Comparison of ENCODE assay signal across 2 cellular contexts in the genomic region with DNA sequence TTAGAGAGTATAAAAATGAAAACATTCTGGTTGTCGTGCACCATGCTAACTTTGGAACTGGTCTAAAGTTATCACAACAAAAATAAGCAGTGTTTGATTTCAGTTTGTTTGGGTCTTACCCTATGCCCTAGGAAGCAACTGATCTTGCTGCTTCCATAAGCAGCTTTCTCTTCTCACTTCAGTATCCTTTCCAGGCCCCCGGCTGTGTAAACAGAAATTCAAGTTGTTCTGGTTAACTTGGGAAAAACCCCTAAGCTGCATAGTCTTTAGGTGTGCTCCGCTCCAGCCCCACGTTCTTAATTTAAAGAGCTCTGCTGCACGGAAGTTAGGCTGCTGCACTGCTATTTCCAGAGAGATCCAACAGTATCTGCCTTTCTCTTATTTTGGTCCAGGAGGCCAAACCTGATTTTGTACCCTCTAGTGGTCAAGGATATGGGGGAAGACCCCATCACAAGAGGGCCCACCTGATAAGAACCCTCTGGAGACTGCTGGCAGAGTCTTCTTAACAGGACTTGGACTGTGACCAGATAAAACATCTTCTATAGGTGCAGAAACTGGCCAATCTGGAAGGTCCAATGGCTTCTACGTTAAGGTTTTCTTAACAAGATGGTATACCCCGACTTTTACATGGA.
TF ChIP-seq lines count a peak whose summit lies in the region.

No MANE protein-coding gene starts in this region.

TF ChIP-seq in SK-N-SH, 30 proteins besides CTCF, POLR2A, EP300 and RAD21 (continued from another document):
- TF ChIP-seq, protein P1, sequence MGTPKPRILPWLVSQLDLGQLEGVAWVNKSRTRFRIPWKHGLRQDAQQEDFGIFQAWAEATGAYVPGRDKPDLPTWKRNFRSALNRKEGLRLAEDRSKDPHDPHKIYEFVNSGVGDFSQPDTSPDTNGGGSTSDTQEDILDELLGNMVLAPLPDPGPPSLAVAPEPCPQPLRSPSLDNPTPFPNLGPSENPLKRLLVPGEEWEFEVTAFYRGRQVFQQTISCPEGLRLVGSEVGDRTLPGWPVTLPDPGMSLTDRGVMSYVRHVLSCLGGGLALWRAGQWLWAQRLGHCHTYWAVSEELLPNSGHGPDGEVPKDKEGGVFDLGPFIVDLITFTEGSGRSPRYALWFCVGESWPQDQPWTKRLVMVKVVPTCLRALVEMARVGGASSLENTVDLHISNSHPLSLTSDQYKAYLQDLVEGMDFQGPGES (IDR thresholded peaks at IDR 0.05; ENCODE audit: low read depth, low read length) = no peak
- TF ChIP-seq SMC3 (IDR thresholded peaks at IDR 0.05; ENCODE audit: low read depth, low read length) (no peak), RFX5 (IDR thresholded peaks at IDR 0.05; ENCODE audit: low read length) (no peak)
- TF ChIP-seq, protein P2, sequence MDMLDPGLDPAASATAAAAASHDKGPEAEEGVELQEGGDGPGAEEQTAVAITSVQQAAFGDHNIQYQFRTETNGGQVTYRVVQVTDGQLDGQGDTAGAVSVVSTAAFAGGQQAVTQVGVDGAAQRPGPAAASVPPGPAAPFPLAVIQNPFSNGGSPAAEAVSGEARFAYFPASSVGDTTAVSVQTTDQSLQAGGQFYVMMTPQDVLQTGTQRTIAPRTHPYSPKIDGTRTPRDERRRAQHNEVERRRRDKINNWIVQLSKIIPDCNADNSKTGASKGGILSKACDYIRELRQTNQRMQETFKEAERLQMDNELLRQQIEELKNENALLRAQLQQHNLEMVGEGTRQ (IDR thresholded peaks at IDR 0.05; ENCODE audit: borderline replicate concordance, low read depth, low read length) = no peak

TF ChIP-seq in SK-N-SH treated with all-trans-retinoic acid at 6 μM for 48 hours, 23 proteins besides CTCF, POLR2A, EP300 and RAD21 (continued from another document):
- TF ChIP-seq, protein P3, sequence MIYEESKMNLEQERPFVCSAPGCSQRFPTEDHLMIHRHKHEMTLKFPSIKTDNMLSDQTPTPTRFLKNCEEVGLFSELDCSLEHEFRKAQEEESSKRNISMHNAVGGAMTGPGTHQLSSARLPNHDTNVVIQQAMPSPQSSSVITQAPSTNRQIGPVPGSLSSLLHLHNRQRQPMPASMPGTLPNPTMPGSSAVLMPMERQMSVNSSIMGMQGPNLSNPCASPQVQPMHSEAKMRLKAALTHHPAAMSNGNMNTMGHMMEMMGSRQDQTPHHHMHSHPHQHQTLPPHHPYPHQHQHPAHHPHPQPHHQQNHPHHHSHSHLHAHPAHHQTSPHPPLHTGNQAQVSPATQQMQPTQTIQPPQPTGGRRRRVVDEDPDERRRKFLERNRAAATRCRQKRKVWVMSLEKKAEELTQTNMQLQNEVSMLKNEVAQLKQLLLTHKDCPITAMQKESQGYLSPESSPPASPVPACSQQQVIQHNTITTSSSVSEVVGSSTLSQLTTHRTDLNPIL (CRISPR knock-in tag; IDR thresholded peaks at IDR 0.05; ENCODE audit: low read depth) = no peak
- TF ChIP-seq, protein P4, sequence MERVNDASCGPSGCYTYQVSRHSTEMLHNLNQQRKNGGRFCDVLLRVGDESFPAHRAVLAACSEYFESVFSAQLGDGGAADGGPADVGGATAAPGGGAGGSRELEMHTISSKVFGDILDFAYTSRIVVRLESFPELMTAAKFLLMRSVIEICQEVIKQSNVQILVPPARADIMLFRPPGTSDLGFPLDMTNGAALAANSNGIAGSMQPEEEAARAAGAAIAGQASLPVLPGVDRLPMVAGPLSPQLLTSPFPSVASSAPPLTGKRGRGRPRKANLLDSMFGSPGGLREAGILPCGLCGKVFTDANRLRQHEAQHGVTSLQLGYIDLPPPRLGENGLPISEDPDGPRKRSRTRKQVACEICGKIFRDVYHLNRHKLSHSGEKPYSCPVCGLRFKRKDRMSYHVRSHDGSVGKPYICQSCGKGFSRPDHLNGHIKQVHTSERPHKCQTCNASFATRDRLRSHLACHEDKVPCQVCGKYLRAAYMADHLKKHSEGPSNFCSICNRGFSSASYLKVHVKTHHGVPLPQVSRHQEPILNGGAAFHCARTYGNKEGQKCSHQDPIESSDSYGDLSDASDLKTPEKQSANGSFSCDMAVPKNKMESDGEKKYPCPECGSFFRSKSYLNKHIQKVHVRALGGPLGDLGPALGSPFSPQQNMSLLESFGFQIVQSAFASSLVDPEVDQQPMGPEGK (CRISPR knock-in tag; IDR thresholded peaks at IDR 0.05; ENCODE audit: borderline replicate concordance) = no peak
- TF ChIP-seq SNAI2 (CRISPR knock-in tag; IDR thresholded peaks at IDR 0.05) = no peak
- TF ChIP-seq ZFP3 (CRISPR knock-in tag; IDR thresholded peaks at IDR 0.05) = no peak
- no peak for TF ChIP-seq ISL1 (CRISPR knock-in tag; IDR thresholded peaks at IDR 0.05)
- TF ChIP-seq ZFP30 (CRISPR knock-in tag; IDR thresholded peaks at IDR 0.05) = no peak
- TF ChIP-seq, protein P5, sequence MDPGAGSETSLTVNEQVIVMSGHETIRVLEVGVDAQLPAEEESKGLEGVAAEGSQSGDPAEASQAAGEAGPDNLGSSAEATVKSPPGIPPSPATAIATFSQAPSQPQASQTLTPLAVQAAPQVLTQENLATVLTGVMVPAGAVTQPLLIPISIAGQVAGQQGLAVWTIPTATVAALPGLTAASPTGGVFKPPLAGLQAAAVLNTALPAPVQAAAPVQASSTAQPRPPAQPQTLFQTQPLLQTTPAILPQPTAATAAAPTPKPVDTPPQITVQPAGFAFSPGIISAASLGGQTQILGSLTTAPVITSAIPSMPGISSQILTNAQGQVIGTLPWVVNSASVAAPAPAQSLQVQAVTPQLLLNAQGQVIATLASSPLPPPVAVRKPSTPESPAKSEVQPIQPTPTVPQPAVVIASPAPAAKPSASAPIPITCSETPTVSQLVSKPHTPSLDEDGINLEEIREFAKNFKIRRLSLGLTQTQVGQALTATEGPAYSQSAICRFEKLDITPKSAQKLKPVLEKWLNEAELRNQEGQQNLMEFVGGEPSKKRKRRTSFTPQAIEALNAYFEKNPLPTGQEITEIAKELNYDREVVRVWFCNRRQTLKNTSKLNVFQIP (CRISPR knock-in tag; IDR thresholded peaks at IDR 0.05; ENCODE audit: borderline replicate concordance, low read depth) = no peak
